Comparison of ENCODE assay signal across 1 cellular context in the genomic region with DNA sequence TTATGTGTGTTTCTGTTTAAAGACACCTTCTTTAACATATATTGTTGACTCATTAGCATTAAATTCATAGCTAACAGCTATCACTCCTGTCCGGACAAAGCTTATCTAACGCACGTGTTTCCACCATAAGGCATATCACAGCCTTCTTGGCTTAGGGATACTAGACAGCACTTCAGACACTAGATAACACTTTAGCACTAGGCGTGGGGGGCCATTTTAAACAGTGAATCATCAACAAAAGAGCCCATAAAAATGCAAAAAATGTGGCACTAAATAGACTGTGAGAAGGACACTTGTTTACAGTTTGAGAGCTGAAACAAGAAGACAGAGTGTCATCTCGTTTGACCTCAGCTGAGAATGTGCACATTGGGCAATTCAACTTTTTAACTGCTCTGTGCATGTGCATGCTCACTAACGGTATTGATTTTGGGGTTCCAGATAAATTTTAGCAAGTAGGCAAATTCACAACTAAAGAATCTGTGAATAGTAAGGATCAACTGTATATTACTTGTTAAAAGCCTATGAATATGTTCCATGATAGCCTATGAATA.
TF ChIP-seq lines count a peak whose summit lies in the region.

No MANE protein-coding gene starts in this region.

TF ChIP-seq in K562, 482 proteins besides CTCF, POLR2A, EP300 and RAD21 (continued from another document and continues in another):
- TF ChIP-seq, protein P1, sequence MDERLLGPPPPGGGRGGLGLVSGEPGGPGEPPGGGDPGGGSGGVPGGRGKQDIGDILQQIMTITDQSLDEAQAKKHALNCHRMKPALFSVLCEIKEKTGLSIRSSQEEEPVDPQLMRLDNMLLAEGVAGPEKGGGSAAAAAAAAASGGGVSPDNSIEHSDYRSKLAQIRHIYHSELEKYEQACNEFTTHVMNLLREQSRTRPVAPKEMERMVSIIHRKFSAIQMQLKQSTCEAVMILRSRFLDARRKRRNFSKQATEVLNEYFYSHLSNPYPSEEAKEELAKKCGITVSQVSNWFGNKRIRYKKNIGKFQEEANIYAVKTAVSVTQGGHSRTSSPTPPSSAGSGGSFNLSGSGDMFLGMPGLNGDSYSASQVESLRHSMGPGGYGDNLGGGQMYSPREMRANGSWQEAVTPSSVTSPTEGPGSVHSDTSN (CRISPR knock-in tag; IDR thresholded peaks at IDR 0.05; ENCODE audit: low read depth): no peak
- TF ChIP-seq, protein P1 (tag; conservative IDR thresholded peaks at IDR 0.05; ENCODE audit: low read depth): no peak
- no peak for TF ChIP-seq NR4A1 (CRISPR knock-in tag; IDR thresholded peaks at IDR 0.05)
- no peak for TF ChIP-seq NR4A1 (tag; IDR thresholded peaks at IDR 0.05)
- peak; percentile 42 to 55; a peak in 2 of 4 replicates for TF ChIP-seq TRIM24 (IDR thresholded peaks at IDR 0.05)
- peak in 1 of 3 experiments; percentile 49 for TF ChIP-seq YY1 (IDR thresholded peaks at IDR 0.05; ENCODE audit: borderline replicate concordance in 1 of 3, control insufficient read depth in 1 of 3, extremely low read depth in 1 of 3, insufficient read depth in 3 of 3, insufficient read length in 1 of 3, insufficient replicate concordance in 2 of 3, low read depth in 1 of 3, low read length in 2 of 3)
- TF ChIP-seq KLF16 (IDR thresholded peaks at IDR 0.05): peak; percentile 81
- TF ChIP-seq CBFA2T2 (conservative IDR thresholded peaks at IDR 0.05): peak; percentile 82
- TF ChIP-seq MED1 (CRISPR knock-in tag; IDR thresholded peaks at IDR 0.05; ENCODE audit: borderline replicate concordance): no peak
- TF ChIP-seq, protein P2, sequence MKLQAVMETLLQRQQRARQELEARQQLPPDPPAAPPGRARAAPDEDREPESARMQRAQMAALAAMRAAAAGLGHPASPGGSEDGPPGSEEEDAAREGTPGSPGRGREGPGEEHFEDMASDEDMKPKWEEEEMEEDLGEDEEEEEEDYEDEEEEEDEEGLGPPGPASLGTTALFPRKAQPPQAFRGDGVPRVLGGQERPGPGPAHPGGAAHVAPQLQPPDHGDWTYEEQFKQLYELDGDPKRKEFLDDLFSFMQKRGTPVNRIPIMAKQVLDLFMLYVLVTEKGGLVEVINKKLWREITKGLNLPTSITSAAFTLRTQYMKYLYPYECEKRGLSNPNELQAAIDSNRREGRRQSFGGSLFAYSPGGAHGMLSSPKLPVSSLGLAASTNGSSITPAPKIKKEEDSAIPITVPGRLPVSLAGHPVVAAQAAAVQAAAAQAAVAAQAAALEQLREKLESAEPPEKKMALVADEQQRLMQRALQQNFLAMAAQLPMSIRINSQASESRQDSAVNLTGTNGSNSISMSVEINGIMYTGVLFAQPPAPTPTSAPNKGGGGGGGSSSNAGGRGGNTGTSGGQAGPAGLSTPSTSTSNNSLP (IDR thresholded peaks at IDR 0.05; ENCODE audit: borderline replicate concordance, low read depth, low read length): no peak
- no peak for TF ChIP-seq ZNF165 (CRISPR knock-in tag; IDR thresholded peaks at IDR 0.05; ENCODE audit: borderline replicate concordance)
- TF ChIP-seq CBX8 (IDR thresholded peaks at IDR 0.05; ENCODE audit: borderline replicate concordance, extremely low read depth, low read depth, low read length, poor library complexity, severe bottlenecking): no peak
- TF ChIP-seq, protein P3, sequence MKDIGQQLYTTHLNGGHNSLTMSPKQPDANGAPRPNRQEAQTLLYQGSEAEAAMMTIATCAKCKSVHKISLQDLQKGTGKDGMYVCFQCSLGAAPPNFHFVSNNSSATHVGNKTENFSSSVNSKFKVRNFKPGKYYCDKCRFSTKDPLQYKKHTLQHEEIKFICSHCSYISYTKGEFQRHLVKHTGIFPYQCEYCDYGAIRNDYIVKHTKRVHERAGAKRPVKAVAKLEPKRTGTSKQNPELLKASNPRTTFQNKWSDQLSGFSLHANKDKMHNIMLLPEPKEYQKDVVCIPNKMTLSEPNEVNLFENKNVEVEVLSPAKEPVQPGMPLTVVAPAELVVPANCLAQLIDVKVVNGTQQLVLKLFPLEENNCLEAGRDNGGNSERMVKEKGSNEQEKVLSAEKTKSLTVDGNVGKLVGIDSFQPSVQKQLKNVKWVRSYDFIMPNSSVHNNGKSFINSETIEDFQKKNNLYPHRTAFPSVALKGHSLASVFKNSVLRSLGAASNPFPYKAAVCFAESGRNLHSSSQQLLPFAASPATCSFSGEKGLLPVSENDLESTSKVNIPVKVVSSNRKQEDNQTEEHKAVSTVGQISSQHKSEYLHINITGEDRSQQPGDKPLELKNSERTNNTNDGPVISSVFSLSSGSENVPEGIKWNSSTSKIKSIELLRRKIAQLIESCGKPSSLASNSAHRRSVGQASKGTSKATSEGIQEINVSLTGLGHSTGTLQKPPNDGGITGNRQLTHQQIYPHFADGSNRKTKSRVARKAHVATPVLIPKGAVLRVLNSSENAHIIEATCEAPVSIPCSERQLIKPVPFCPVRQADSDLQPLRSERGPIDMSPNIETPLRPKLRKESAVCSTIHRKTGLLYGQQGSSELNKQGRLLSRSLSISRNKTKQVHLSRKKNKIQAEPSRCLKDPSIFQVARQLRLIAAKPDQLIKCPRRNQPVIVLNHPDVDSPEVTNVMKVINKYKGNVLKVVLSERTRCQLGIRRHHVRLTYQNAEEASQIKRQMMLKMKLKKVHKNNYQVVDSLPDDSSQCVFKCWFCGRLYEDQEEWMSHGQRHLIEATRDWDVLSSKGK (CRISPR knock-in tag; IDR thresholded peaks at IDR 0.05): no peak
- TF ChIP-seq, protein P4, sequence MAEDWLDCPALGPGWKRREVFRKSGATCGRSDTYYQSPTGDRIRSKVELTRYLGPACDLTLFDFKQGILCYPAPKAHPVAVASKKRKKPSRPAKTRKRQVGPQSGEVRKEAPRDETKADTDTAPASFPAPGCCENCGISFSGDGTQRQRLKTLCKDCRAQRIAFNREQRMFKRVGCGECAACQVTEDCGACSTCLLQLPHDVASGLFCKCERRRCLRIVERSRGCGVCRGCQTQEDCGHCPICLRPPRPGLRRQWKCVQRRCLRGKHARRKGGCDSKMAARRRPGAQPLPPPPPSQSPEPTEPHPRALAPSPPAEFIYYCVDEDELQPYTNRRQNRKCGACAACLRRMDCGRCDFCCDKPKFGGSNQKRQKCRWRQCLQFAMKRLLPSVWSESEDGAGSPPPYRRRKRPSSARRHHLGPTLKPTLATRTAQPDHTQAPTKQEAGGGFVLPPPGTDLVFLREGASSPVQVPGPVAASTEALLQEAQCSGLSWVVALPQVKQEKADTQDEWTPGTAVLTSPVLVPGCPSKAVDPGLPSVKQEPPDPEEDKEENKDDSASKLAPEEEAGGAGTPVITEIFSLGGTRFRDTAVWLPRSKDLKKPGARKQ (CRISPR knock-in tag; IDR thresholded peaks at IDR 0.05): no peak
- no peak for TF ChIP-seq ZNF253 (CRISPR knock-in tag; conservative IDR thresholded peaks at IDR 0.05)
- TF ChIP-seq PRMT5 (CRISPR knock-in tag; IDR thresholded peaks at IDR 0.05): no peak
- no peak for TF ChIP-seq SAFB2 (IDR thresholded peaks at IDR 0.05; ENCODE audit: borderline replicate concordance, low read depth, low read length, severe bottlenecking)
- peak; percentile 75 for TF ChIP-seq TCF3 (CRISPR knock-in tag; IDR thresholded peaks at IDR 0.05)
- TF ChIP-seq, protein P5, sequence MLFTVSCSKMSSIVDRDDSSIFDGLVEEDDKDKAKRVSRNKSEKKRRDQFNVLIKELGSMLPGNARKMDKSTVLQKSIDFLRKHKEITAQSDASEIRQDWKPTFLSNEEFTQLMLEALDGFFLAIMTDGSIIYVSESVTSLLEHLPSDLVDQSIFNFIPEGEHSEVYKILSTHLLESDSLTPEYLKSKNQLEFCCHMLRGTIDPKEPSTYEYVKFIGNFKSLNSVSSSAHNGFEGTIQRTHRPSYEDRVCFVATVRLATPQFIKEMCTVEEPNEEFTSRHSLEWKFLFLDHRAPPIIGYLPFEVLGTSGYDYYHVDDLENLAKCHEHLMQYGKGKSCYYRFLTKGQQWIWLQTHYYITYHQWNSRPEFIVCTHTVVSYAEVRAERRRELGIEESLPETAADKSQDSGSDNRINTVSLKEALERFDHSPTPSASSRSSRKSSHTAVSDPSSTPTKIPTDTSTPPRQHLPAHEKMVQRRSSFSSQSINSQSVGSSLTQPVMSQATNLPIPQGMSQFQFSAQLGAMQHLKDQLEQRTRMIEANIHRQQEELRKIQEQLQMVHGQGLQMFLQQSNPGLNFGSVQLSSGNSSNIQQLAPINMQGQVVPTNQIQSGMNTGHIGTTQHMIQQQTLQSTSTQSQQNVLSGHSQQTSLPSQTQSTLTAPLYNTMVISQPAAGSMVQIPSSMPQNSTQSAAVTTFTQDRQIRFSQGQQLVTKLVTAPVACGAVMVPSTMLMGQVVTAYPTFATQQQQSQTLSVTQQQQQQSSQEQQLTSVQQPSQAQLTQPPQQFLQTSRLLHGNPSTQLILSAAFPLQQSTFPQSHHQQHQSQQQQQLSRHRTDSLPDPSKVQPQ (CRISPR knock-in tag; IDR thresholded peaks at IDR 0.05; ENCODE audit: borderline replicate concordance): no peak
- TF ChIP-seq, protein P6, sequence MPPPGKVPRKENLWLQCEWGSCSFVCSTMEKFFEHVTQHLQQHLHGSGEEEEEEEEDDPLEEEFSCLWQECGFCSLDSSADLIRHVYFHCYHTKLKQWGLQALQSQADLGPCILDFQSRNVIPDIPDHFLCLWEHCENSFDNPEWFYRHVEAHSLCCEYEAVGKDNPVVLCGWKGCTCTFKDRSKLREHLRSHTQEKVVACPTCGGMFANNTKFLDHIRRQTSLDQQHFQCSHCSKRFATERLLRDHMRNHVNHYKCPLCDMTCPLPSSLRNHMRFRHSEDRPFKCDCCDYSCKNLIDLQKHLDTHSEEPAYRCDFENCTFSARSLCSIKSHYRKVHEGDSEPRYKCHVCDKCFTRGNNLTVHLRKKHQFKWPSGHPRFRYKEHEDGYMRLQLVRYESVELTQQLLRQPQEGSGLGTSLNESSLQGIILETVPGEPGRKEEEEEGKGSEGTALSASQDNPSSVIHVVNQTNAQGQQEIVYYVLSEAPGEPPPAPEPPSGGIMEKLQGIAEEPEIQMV (tag; conservative IDR thresholded peaks at IDR 0.05; ENCODE audit: low read depth): no peak
- TF ChIP-seq PHF21A (IDR thresholded peaks at IDR 0.05; ENCODE audit: borderline replicate concordance, low read depth): no peak
- TF ChIP-seq SMARCE1 (IDR thresholded peaks at IDR 0.05): no peak
- TF ChIP-seq, protein P7, sequence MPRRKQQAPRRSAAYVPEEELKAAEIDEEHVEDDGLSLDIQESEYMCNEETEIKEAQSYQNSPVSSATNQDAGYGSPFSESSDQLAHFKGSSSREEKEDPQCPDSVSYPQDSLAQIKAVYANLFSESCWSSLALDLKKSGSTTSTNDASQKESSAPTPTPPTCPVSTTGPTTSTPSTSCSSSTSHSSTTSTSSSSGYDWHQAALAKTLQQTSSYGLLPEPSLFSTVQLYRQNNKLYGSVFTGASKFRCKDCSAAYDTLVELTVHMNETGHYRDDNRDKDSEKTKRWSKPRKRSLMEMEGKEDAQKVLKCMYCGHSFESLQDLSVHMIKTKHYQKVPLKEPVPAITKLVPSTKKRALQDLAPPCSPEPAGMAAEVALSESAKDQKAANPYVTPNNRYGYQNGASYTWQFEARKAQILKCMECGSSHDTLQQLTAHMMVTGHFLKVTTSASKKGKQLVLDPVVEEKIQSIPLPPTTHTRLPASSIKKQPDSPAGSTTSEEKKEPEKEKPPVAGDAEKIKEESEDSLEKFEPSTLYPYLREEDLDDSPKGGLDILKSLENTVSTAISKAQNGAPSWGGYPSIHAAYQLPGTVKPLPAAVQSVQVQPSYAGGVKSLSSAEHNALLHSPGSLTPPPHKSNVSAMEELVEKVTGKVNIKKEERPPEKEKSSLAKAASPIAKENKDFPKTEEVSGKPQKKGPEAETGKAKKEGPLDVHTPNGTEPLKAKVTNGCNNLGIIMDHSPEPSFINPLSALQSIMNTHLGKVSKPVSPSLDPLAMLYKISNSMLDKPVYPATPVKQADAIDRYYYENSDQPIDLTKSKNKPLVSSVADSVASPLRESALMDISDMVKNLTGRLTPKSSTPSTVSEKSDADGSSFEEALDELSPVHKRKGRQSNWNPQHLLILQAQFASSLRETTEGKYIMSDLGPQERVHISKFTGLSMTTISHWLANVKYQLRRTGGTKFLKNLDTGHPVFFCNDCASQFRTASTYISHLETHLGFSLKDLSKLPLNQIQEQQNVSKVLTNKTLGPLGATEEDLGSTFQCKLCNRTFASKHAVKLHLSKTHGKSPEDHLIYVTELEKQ (CRISPR knock-in tag; IDR thresholded peaks at IDR 0.05): no peak
- TF ChIP-seq, protein P8, sequence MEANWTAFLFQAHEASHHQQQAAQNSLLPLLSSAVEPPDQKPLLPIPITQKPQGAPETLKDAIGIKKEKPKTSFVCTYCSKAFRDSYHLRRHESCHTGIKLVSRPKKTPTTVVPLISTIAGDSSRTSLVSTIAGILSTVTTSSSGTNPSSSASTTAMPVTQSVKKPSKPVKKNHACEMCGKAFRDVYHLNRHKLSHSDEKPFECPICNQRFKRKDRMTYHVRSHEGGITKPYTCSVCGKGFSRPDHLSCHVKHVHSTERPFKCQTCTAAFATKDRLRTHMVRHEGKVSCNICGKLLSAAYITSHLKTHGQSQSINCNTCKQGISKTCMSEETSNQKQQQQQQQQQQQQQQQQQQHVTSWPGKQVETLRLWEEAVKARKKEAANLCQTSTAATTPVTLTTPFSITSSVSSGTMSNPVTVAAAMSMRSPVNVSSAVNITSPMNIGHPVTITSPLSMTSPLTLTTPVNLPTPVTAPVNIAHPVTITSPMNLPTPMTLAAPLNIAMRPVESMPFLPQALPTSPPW (CRISPR knock-in tag; IDR thresholded peaks at IDR 0.05): no peak
- TF ChIP-seq SNRNP70 (optimal IDR thresholded peaks at IDR 0.05; ENCODE audit: low read depth, low read length): no peak
- TF ChIP-seq DIDO1 (tag; IDR thresholded peaks at IDR 0.05; ENCODE audit: low read depth): no peak
- no peak for TF ChIP-seq RBM25 (IDR thresholded peaks at IDR 0.05; ENCODE audit: low read depth, low read length, severe bottlenecking)
- no peak for TF ChIP-seq CREBBP (IDR thresholded peaks at IDR 0.05; ENCODE audit: low read depth, low read length)
- TF ChIP-seq MAFK (IDR thresholded peaks at IDR 0.05; ENCODE audit: low read length): no peak
- TF ChIP-seq, protein P9, sequence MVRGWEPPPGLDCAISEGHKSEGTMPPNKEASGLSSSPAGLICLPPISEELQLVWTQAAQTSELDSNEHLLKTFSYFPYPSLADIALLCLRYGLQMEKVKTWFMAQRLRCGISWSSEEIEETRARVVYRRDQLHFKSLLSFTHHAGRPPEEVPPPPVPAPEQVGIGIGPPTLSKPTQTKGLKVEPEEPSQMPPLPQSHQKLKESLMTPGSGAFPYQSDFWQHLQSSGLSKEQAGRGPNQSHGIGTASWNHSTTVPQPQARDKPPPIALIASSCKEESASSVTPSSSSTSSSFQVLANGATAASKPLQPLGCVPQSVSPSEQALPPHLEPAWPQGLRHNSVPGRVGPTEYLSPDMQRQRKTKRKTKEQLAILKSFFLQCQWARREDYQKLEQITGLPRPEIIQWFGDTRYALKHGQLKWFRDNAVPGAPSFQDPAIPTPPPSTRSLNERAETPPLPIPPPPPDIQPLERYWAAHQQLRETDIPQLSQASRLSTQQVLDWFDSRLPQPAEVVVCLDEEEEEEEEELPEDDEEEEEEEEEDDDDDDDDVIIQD (CRISPR knock-in tag; IDR thresholded peaks at IDR 0.05): no peak
- no peak for TF ChIP-seq LEF1 (IDR thresholded peaks at IDR 0.05)
- TF ChIP-seq POLR3A (IDR thresholded peaks at IDR 0.05; ENCODE audit: borderline replicate concordance, extremely low read depth, insufficient read depth, insufficient read length): no peak
- peak; percentile 49 for TF ChIP-seq NFIC (IDR thresholded peaks at IDR 0.05)
- TF ChIP-seq ZNF707 (CRISPR knock-in tag; conservative IDR thresholded peaks at IDR 0.05): no peak
- TF ChIP-seq ETV5 (CRISPR knock-in tag; IDR thresholded peaks at IDR 0.05; ENCODE audit: low read depth): no peak
